Comparison of ENCODE assay signal across 19 cellular contexts in genomic region chr1:212612251-212612961, GRCh38. TPM values are rescaled to one million over a fixed set of nuclear protein-coding genes. Genes with fewer than 3 reads are reported as not detected.
DNase-seq lines count a peak whose midpoint lies in the region; ATAC-seq and TF ChIP-seq lines count a peak whose summit lies in the region.
"Had no signal": no experiment of that assay in that cellular context is flagged by ENCODE, and none has a peak within 500 bp of the region (broad histone marks: within the 10 kb centered on the region; RNA-seq: fewer than 3 reads in every experiment).

No MANE protein-coding gene starts in this region.

- H3K36me3 Mint-ChIP-seq in WTC11 (peaks cover 22% of the 10 kb centered on the region), Calu3 (ENCODE audit: insufficient read depth, unreplicated experiment) (peaks cover 63% of the 10 kb centered on the region)

- intact Hi-C loops in A673 (cut with micrococcal nuclease; ENCODE audit: unreplicated experiment) (no loop called here), esophagus muscularis mucosa (cut with DNase I) (no loop called here), Calu3 (cut with micrococcal nuclease; ENCODE audit: unreplicated experiment) (no loop called here)

- H3K36me3 ChIP-seq in A673 (ENCODE audit: insufficient read depth, low read length, poor library complexity, severe bottlenecking) (peaks cover 7% of the 10 kb centered on the region), iPS-18a (ENCODE audit: control insufficient read depth, low read depth, low read length) (peaks cover 22% of the 10 kb centered on the region), esophagus muscularis mucosa (peaks cover 0 to 30% (median 24%) of the 10 kb centered on the region in 4 donors)

- H3K9ac ChIP-seq in iPS-18a (ENCODE audit: low read length) = no peak overlapping the region

- H3K4me3 ChIP-seq in A673 (ENCODE audit: low read depth, low read length, poor library complexity, severe bottlenecking) = no peak overlapping the region
- H3K4me3 ChIP-seq in iPS-18a (ENCODE audit: low read length) = peak overlapping the region; percentile 26
- H3K4me3 ChIP-seq in esophagus muscularis mucosa = no peak overlapping the region

- no peaks in the 10 kb centered on the region for H3K9me3 Mint-ChIP-seq in WTC11
- no peaks in the 10 kb centered on the region for H3K9me3 Mint-ChIP-seq in Calu3 (ENCODE audit: low read depth, unreplicated experiment)
- H3K9me3 Mint-ChIP-seq: nephron; T-helper 1 cell treated with Interleukin-12 subunit alpha and Interleukin-12 subunit beta and Interleukin-4 antibody, amounts not matched to agents 30 μg/mL and 1 μg/mL, for 36 hours had no signal

- TF ChIP-seq EP300 in esophagus muscularis mucosa (IDR thresholded peaks at IDR 0.05) = no peak

- BruUV-seq in A673 (replicated peaks; lab: Mats Ljungman, UMichigan) (no TSS peak), Calu3 (replicated peaks; lab: Mats Ljungman, UMichigan) (no TSS peak)

- H3K9me3 ChIP-seq in A673 (ENCODE audit: low read depth, low read length, poor library complexity, severe bottlenecking) (no peaks in the 10 kb centered on the region), iPS-18a (ENCODE audit: control insufficient read depth, low read depth, low read length) (no peaks in the 10 kb centered on the region), esophagus muscularis mucosa (no peaks in the 10 kb centered on the region)

- POLR2A ChIA-PET in A673 (lab: Charles Lee; ENCODE audit: low non-redundant PET) = interaction anchor here (0.6 kb wide), 1 partner anchor 49 kb away, joined by 4 read pairs; no protein-coding TSS in a partner anchor
- POLR2A ChIA-PET in WTC11 (lab: Charles Lee) = interaction anchor here (1.6 kb wide), 1 partner anchor 97 kb away, joined by 3 read pairs; no protein-coding TSS in a partner anchor

- no peak for TF ChIP-seq POLR2A in esophagus muscularis mucosa (IDR thresholded peaks at IDR 0.05; ENCODE audit: low read depth)

- H3K27me3 ChIP-seq in A673 (replicated peaks; ENCODE audit: insufficient read depth, low read depth, low read length, poor library complexity) (peaks cover 8% of the 10 kb centered on the region), iPS-18a (ENCODE audit: control insufficient read depth, insufficient read depth, low read length) (peaks cover 24% of the 10 kb centered on the region), esophagus muscularis mucosa (peaks cover 0 to 6% (median 4%) of the 10 kb centered on the region in 4 donors)

- TF ChIP-seq CTCF in A673 (conservative IDR thresholded peaks at IDR 0.05; ENCODE audit: low read depth, low read length) (no peak), WTC11 (IDR thresholded peaks at IDR 0.05) (no peak), esophagus muscularis mucosa (IDR thresholded peaks at IDR 0.05) (no peak), Calu3 (IDR thresholded peaks at IDR 0.05; ENCODE audit: unreplicated experiment) (no peak)

- H3K27ac ChIP-seq in A673 (ENCODE audit: low read depth, low read length, poor library complexity, severe bottlenecking) = no peak overlapping the region
- H3K27ac ChIP-seq in iPS-18a (ENCODE audit: low read length) = no peak overlapping the region
- no peak overlapping the region for H3K27ac ChIP-seq in esophagus muscularis mucosa (replicated peaks in 1 of 4)

- 90% methylated on average over 4 of the region's 4 CpGs for WGBS in esophagus muscularis mucosa

- H3K27ac Mint-ChIP-seq in WTC11 = no peak overlapping the region
- H3K27ac Mint-ChIP-seq in Calu3 (ENCODE audit: unreplicated experiment) = no peak overlapping the region
- H3K27ac Mint-ChIP-seq: nephron; T-helper 1 cell treated with Interleukin-12 subunit alpha and Interleukin-12 subunit beta and Interleukin-4 antibody, amounts not matched to agents 30 μg/mL and 1 μg/mL, for 36 hours had no signal

- H3K4me3 Mint-ChIP-seq in WTC11 (peak overlapping the region; percentile 10; the same call in 1 of the 2 replicates), Calu3 (ENCODE audit: low read depth, unreplicated experiment) (no peak overlapping the region)
- H3K4me3 Mint-ChIP-seq: T-helper 1 cell treated with Interleukin-12 subunit alpha and Interleukin-12 subunit beta and Interleukin-4 antibody, amounts not matched to agents 30 μg/mL and 1 μg/mL, for 36 hours had no signal

- no peak for ATAC-seq in WTC11
- ATAC-seq in GM19455 (IDR thresholded peaks at IDR 0.05; ENCODE audit: unreplicated experiment) = no peak
- ATAC-seq: Right ventricle myocardium inferior had no signal

- CTCF ChIA-PET in A673 (lab: Charles Lee) (no interaction called here), WTC11 (lab: Charles Lee) (interaction anchor here (0.8 to 3.6 kb wide), 7 partner anchors 18 to 157 kb away, joined by 3 to 17 read pairs (median 5); no protein-coding TSS in a partner anchor), Calu3 (lab: Charles Lee) (interaction anchor here (1.2 kb wide), 1 partner anchor 135 kb away, joined by 3 read pairs; no protein-coding TSS in a partner anchor)

- H3K27me3 Mint-ChIP-seq in WTC11 (ENCODE audit: low read depth) (peaks cover 25% of the 10 kb centered on the region), Calu3 (ENCODE audit: unreplicated experiment) (peaks cover 25% of the 10 kb centered on the region)

- H3K4me1 ChIP-seq in A673 (ENCODE audit: insufficient read depth, low read length, poor library complexity, severe bottlenecking) (peaks cover 43% of the 10 kb centered on the region), iPS-18a (ENCODE audit: control insufficient read depth, low read depth, low read length) (peaks cover 42% of the 10 kb centered on the region), esophagus muscularis mucosa (peaks cover 18 to 37% (median 31%) of the 10 kb centered on the region in 4 donors)

- DNase-seq in A673 (ENCODE audit: low spot score) (peak; percentile 71), HCEC 1CT (peak; percentile 11), WTC11 (ENCODE audit: low spot score) (no peak), esophagus muscularis mucosa (ENCODE audit: extremely low spot score) (no peak), A172 (ENCODE audit: low spot score) (no peak), Calu3 (no peak)
- DNase-seq: activated CD4-positive, alpha-beta T cell treated with anti-CD3 and anti-CD28 coated beads for 1 hour; activated naive CD4-positive, alpha-beta T cell; dermis blood vessel endothelial cell; erythroblast; GDM1; KG1; mammary epithelial cell; retina had no signal

- peaks cover 53% of the 10 kb centered on the region for H3K4me1 Mint-ChIP-seq in WTC11
- H3K4me1 Mint-ChIP-seq in Calu3 (ENCODE audit: low read depth, unreplicated experiment) = peaks cover 27% of the 10 kb centered on the region

TF ChIP-seq in WTC11, 78 proteins besides CTCF, POLR2A, EP300 and RAD21 (continues in another document):
- no peak for TF ChIP-seq CBFB (CRISPR knock-in tag; IDR thresholded peaks at IDR 0.05; ENCODE audit: low read depth)
- TF ChIP-seq, protein P1, sequence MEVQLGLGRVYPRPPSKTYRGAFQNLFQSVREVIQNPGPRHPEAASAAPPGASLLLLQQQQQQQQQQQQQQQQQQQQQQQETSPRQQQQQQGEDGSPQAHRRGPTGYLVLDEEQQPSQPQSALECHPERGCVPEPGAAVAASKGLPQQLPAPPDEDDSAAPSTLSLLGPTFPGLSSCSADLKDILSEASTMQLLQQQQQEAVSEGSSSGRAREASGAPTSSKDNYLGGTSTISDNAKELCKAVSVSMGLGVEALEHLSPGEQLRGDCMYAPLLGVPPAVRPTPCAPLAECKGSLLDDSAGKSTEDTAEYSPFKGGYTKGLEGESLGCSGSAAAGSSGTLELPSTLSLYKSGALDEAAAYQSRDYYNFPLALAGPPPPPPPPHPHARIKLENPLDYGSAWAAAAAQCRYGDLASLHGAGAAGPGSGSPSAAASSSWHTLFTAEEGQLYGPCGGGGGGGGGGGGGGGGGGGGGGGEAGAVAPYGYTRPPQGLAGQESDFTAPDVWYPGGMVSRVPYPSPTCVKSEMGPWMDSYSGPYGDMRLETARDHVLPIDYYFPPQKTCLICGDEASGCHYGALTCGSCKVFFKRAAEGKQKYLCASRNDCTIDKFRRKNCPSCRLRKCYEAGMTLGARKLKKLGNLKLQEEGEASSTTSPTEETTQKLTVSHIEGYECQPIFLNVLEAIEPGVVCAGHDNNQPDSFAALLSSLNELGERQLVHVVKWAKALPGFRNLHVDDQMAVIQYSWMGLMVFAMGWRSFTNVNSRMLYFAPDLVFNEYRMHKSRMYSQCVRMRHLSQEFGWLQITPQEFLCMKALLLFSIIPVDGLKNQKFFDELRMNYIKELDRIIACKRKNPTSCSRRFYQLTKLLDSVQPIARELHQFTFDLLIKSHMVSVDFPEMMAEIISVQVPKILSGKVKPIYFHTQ (CRISPR knock-in tag; IDR thresholded peaks at IDR 0.05) = no peak
- TF ChIP-seq NFATC4 (CRISPR knock-in tag; IDR thresholded peaks at IDR 0.05) = no peak
- TF ChIP-seq ETV6 (CRISPR knock-in tag; IDR thresholded peaks at IDR 0.05) = no peak
- no peak for TF ChIP-seq MYBL2 (CRISPR knock-in tag; IDR thresholded peaks at IDR 0.05)
- TF ChIP-seq OVOL2 (CRISPR knock-in tag; IDR thresholded peaks at IDR 0.05; ENCODE audit: borderline replicate concordance) = no peak
- TF ChIP-seq, protein P2, sequence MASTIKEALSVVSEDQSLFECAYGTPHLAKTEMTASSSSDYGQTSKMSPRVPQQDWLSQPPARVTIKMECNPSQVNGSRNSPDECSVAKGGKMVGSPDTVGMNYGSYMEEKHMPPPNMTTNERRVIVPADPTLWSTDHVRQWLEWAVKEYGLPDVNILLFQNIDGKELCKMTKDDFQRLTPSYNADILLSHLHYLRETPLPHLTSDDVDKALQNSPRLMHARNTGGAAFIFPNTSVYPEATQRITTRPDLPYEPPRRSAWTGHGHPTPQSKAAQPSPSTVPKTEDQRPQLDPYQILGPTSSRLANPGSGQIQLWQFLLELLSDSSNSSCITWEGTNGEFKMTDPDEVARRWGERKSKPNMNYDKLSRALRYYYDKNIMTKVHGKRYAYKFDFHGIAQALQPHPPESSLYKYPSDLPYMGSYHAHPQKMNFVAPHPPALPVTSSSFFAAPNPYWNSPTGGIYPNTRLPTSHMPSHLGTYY (CRISPR knock-in tag; IDR thresholded peaks at IDR 0.05) = no peak

RNA-seq across cellular contexts. Expression of gene ATF3, which starts 3.8 kb away (rescaled TPM):
- total RNA-seq in A673 (2021) (12.6 and 16.0 TPM in 2 replicates), WTC11 (2021) (12.5 to 19.4 TPM (median 14.6 TPM) in 3 replicates), esophagus muscularis mucosa (10 to 100 TPM in 1 of 4 donors, 1 to 10 TPM in 3; 2.9 to 29.7 (median 3.7) TPM), Calu3 (2022) (11.1 and 13.0 TPM in 2 replicates)
- total RNA-seq in A172 (2014; rRNA removed; shearing (Covaris generic)) = 0.86 and 1.0 TPM in 2 replicates

Comparison
In these comparisons a context has a peak if more than half of its experiments do, and no peak if none do; other contexts are left out.
1. DNase-seq: peak in A673 (single experiment) and HCEC 1CT (single experiment); none in WTC11 (single experiment), esophagus muscularis mucosa (single experiment), A172 (single experiment) and Calu3 (single experiment).